8 cellular contexts compared by ENCODE assay signal in the genomic region with DNA sequence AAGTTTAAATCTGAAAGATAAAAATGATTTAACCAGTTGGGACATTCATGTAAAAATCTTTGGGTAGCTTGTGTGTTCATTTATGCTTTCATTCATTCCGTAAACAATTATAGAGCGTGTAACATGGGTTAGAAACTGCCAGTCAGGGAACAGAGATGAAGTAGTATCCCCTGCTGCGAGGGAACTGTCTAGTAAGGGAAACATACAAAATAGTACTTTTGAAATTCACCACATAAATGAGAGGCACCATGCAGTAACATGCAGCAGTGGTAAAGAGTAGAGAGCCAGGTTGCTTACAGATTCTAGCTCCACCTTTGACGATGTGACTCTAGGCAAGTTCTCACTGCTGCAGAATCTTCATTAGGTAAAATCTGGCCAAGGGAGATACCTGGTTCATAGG. TPM values are rescaled to one million over a fixed set of nuclear protein-coding genes. Genes with fewer than 3 reads are reported as not detected.
A peak's percentile ranks its signal among the peaks of the same experiment; 100 is the strongest.
DNase-seq lines count a peak whose midpoint lies in the region; ATAC-seq and TF ChIP-seq lines count a peak whose summit lies in the region.

No MANE protein-coding gene starts in this region.

- intact Hi-C loops in PC-9 (cut with micrococcal nuclease; ENCODE audit: unreplicated experiment): loop anchor here (1.0 kb wide), 1 partner anchor 19 kb away; no protein-coding TSS in a partner anchor
- intact Hi-C loops in esophagus squamous epithelium (cut with DNase I): no loop called here

- H3K9me3 ChIP-seq in PC-9 (ENCODE audit: insufficient read depth, low read depth): no peaks in the 10 kb centered on the region
- no peaks in the 10 kb centered on the region for H3K9me3 ChIP-seq in esophagus squamous epithelium

- H3K27ac ChIP-seq in PC-9 (peak overlapping the region; percentile 93), esophagus squamous epithelium (peak overlapping the region in 2 of 4 donors; percentile 95)

- peak overlapping the region; percentile 79 for H3K4me2 ChIP-seq in PC-9

- POLR2A ChIA-PET in PC-9 (lab: Charles Lee; ENCODE audit: unreplicated experiment): interaction anchor here (0.6 to 0.7 kb wide), 2 partner anchors 1023 to 1095 kb away, joined by 4 read pairs; no protein-coding TSS in a partner anchor

- H3K79me2 ChIP-seq in PC-9 (ENCODE audit: low read depth): peaks cover 55% of the 10 kb centered on the region

- H3K4me3 ChIP-seq in PC-9: peak overlapping the region; percentile 74
- H3K4me3 ChIP-seq in esophagus squamous epithelium: peak overlapping the region; percentile 48 to 90 (median 76)
- peak overlapping the region; percentile 83 for H3K4me3 ChIP-seq in skeletal muscle cell (ENCODE audit: low read depth, low read length)

- TF ChIP-seq CTCF in PC-9 (conservative IDR thresholded peaks at IDR 0.05) (no peak), esophagus squamous epithelium (IDR thresholded peaks at IDR 0.05) (no peak)

- peaks cover 15% of the 10 kb centered on the region for H3F3A ChIP-seq in PC-9 (ENCODE audit: insufficient read depth, low read depth)

- no peak for ATAC-seq in GM19035 (IDR thresholded peaks at IDR 0.05; ENCODE audit: unreplicated experiment)

- WGBS in esophagus squamous epithelium, 2 donors: 12 to 20% methylated on average over 4 of the region's 4 CpGs

- H2AFZ ChIP-seq in PC-9: peak overlapping the region; percentile 95

- H3K4me1 ChIP-seq in PC-9 (replicated peaks; ENCODE audit: insufficient read depth) (peaks cover 36% of the 10 kb centered on the region), esophagus squamous epithelium (peaks cover 0 to 28% (median 7%) of the 10 kb centered on the region in 3 donors)

- no peaks in the 10 kb centered on the region for H3K27me3 ChIP-seq in PC-9 (ENCODE audit: insufficient read depth, low read depth)
- H3K27me3 ChIP-seq in esophagus squamous epithelium: no peaks in the 10 kb centered on the region

- H3K36me3 ChIP-seq in PC-9 (ENCODE audit: low read depth) (0 out of 2 replicates have a peak, but pooled peaks cover 8% of the 10 kb centered on the region), esophagus squamous epithelium (no peaks in the 10 kb centered on the region)

- H4K20me1 ChIP-seq in PC-9 (ENCODE audit: insufficient read depth): no peaks in the 10 kb centered on the region

- no peak for TF ChIP-seq POLR2A in esophagus squamous epithelium (IDR thresholded peaks at IDR 0.05)

- CTCF ChIA-PET in PC-9 (lab: Charles Lee): no interaction called here

- no peaks in the 10 kb centered on the region for H3K9me2 ChIP-seq in PC-9 (ENCODE audit: insufficient read depth)

- DNase-seq in NCI-H748 (lab: John Stamatoyannopoulos, UW; ENCODE audit: unreplicated experiment): peak; percentile 32
- DNase-seq in NCI-H748 treated with DMSO at 0.1 percent for 48 hours (lab: John Stamatoyannopoulos, UW): no peak
- no peak for DNase-seq in PC-9
- no peak for DNase-seq in esophagus squamous epithelium (lab: John Stamatoyannopoulos, UW)
- no peak for DNase-seq in skeletal muscle cell (ENCODE audit: low read depth)
- DNase-seq in HuH-7.5 (ENCODE audit: low spot score): no peak
- no peak for DNase-seq in UCSD-AML1 (lab: John Stamatoyannopoulos, UW; ENCODE audit: unreplicated experiment)

- BruUV-seq in PC-9 (replicated peaks; lab: Mats Ljungman, UMichigan): TSS peak; percentile 68

RNA-seq across cellular contexts. Expression of gene DZIP3, which starts 0.9 kb away (rescaled TPM):
- total RNA-seq in PC-9 (2021): 11.7 and 14.5 TPM in 2 replicates
- 1 to 10 TPM in 3 of 4 donors, under 1 TPM in 1; 0.83 to 5.0 (median 2.8) TPM for total RNA-seq in esophagus squamous epithelium

RNA-seq across cellular contexts. Expression of gene CIP2A, which starts 1.2 kb away (rescaled TPM):
- 40.6 and 41.1 TPM in 2 replicates for total RNA-seq in PC-9 (2021)
- 10 to 100 TPM in 1 of 4 donors, 1 to 10 TPM in 3; 1.5 to 11.5 (median 7.2) TPM for total RNA-seq in esophagus squamous epithelium
